In genomic region chr5:168291281-168291960, GRCh38 we compare ENCODE assay signal across 8 cellular contexts. TPM values are rescaled to one million over a fixed set of nuclear protein-coding genes. Genes with fewer than 3 reads are reported as not detected.
A peak's percentile ranks its signal among the peaks of the same experiment; 100 is the strongest.
DNase-seq lines count a peak whose midpoint lies in the region; ATAC-seq and TF ChIP-seq lines count a peak whose summit lies in the region.

TSS of gene WWC1 (plus strand) at chr5:168291645. CDS start at chr5:168292153, 508 bp downstream.

- H3K27ac Mint-ChIP-seq in osteocyte (ENCODE audit: unreplicated experiment), result no peak within 1 kb of the TSS

- peaks cover 14% of the 10 kb centered on the region for H3K4me1 ChIP-seq in foreskin keratinocyte

- DNase-seq in COR-L47 (lab: John Stamatoyannopoulos, UW) (peak; percentile 82), NOMO-1 treated with DMSO at 0.1 percent for 48 hours (lab: John Stamatoyannopoulos, UW; ENCODE audit: unreplicated experiment) (peak; percentile 33), activated T-helper 1 cell treated with Interleukin-2 at 50 U/mL for 16 hours (ENCODE audit: low read depth) (peak; percentile 71), foreskin keratinocyte (peak; percentile 62 to 80), osteocyte (ENCODE audit: extremely low spot score, unreplicated experiment) (no peak), posterior vena cava (ENCODE audit: low spot score) (no peak)

- ATAC-seq in GM19438 (IDR thresholded peaks at IDR 0.05; ENCODE audit: low read depth, unreplicated experiment), result peak; percentile 77
- ATAC-seq in HG03469 (IDR thresholded peaks at IDR 0.05; ENCODE audit: unreplicated experiment), result peak; percentile 76
- ATAC-seq in foreskin keratinocyte, result peak; percentile 73

- no peaks in the 10 kb centered on the region for H3K27me3 ChIP-seq in foreskin keratinocyte

- H3K9me3 Mint-ChIP-seq in osteocyte (ENCODE audit: unreplicated experiment), result no peaks in the 10 kb centered on the region

- peak within 1 kb of the TSS; percentile 22 for H3K27ac ChIP-seq in foreskin keratinocyte

- peak within 1 kb of the TSS; percentile 73 for H3K4me3 Mint-ChIP-seq in osteocyte (ENCODE audit: unreplicated experiment)

- no peaks in the 10 kb centered on the region for H3K36me3 Mint-ChIP-seq in osteocyte (ENCODE audit: unreplicated experiment)

- intact Hi-C loops in posterior vena cava (cut with DNase I), result no loop called here

- H3K4me1 Mint-ChIP-seq in osteocyte (ENCODE audit: unreplicated experiment), result peaks cover 25% of the 10 kb centered on the region

- peaks cover 8% of the 10 kb centered on the region for H3K27me3 Mint-ChIP-seq in osteocyte (ENCODE audit: unreplicated experiment)

- peak; percentile 68 for TF ChIP-seq CTCF in foreskin keratinocyte (conservative IDR thresholded peaks at IDR 0.05)
- peak; percentile 48 for TF ChIP-seq CTCF in osteocyte (IDR thresholded peaks at IDR 0.05)

RNA-seq across cellular contexts. Expression of gene WWC1, which starts in this region (rescaled TPM):
- 32.7 and 37.9 TPM in 2 replicates for total RNA-seq in foreskin keratinocyte
- 18.1 and 20.1 TPM in 2 replicates for polyA plus RNA-seq in foreskin keratinocyte
- 2.2 and 3.6 TPM in 2 replicates for total RNA-seq in osteocyte
- total RNA-seq in posterior vena cava, result under 1 TPM; 0.33 to 0.97 TPM

Comparison
In these comparisons a context has a peak if more than half of its experiments do, and no peak if none do; other contexts are left out.
1. DNase-seq: peak in COR-L47 (single experiment), NOMO-1 treated with DMSO at 0.1 percent for 48 hours (single experiment), activated T-helper 1 cell treated with Interleukin-2 at 50 U/mL for 16 hours (single experiment) and foreskin keratinocyte (2 of 2); none in osteocyte (single experiment) and posterior vena cava (single experiment).
2. Peak in every context shown above with its lines, with median percentiles within 50 percentile points of each other: ATAC-seq.